Comparison of ENCODE assay signal across 1 cellular context in the genomic region with DNA sequence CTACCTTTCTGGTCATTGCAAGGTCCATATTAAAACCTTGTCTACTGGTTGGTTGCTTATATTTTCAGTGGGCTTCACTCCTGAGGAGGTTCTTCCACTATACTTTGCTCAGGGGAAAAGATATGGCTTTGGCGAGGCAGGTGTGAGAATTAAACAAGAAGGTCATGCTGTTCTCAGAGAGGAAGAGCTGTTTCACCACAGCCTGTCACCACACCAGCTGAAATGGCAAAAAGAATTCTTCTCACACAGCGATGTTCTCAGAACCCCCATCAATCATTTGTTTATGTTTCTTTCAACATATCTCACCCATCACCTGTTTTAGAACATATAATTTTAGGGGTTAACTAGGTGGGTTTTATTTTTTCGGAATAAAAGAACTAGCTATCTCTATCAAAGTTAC.
TF ChIP-seq lines count a peak whose summit lies in the region.

No MANE protein-coding gene starts in this region.

TF ChIP-seq in GM23338, 12 proteins besides CTCF, POLR2A, EP300 and RAD21 (continued from another document):
- TF ChIP-seq, protein P1, sequence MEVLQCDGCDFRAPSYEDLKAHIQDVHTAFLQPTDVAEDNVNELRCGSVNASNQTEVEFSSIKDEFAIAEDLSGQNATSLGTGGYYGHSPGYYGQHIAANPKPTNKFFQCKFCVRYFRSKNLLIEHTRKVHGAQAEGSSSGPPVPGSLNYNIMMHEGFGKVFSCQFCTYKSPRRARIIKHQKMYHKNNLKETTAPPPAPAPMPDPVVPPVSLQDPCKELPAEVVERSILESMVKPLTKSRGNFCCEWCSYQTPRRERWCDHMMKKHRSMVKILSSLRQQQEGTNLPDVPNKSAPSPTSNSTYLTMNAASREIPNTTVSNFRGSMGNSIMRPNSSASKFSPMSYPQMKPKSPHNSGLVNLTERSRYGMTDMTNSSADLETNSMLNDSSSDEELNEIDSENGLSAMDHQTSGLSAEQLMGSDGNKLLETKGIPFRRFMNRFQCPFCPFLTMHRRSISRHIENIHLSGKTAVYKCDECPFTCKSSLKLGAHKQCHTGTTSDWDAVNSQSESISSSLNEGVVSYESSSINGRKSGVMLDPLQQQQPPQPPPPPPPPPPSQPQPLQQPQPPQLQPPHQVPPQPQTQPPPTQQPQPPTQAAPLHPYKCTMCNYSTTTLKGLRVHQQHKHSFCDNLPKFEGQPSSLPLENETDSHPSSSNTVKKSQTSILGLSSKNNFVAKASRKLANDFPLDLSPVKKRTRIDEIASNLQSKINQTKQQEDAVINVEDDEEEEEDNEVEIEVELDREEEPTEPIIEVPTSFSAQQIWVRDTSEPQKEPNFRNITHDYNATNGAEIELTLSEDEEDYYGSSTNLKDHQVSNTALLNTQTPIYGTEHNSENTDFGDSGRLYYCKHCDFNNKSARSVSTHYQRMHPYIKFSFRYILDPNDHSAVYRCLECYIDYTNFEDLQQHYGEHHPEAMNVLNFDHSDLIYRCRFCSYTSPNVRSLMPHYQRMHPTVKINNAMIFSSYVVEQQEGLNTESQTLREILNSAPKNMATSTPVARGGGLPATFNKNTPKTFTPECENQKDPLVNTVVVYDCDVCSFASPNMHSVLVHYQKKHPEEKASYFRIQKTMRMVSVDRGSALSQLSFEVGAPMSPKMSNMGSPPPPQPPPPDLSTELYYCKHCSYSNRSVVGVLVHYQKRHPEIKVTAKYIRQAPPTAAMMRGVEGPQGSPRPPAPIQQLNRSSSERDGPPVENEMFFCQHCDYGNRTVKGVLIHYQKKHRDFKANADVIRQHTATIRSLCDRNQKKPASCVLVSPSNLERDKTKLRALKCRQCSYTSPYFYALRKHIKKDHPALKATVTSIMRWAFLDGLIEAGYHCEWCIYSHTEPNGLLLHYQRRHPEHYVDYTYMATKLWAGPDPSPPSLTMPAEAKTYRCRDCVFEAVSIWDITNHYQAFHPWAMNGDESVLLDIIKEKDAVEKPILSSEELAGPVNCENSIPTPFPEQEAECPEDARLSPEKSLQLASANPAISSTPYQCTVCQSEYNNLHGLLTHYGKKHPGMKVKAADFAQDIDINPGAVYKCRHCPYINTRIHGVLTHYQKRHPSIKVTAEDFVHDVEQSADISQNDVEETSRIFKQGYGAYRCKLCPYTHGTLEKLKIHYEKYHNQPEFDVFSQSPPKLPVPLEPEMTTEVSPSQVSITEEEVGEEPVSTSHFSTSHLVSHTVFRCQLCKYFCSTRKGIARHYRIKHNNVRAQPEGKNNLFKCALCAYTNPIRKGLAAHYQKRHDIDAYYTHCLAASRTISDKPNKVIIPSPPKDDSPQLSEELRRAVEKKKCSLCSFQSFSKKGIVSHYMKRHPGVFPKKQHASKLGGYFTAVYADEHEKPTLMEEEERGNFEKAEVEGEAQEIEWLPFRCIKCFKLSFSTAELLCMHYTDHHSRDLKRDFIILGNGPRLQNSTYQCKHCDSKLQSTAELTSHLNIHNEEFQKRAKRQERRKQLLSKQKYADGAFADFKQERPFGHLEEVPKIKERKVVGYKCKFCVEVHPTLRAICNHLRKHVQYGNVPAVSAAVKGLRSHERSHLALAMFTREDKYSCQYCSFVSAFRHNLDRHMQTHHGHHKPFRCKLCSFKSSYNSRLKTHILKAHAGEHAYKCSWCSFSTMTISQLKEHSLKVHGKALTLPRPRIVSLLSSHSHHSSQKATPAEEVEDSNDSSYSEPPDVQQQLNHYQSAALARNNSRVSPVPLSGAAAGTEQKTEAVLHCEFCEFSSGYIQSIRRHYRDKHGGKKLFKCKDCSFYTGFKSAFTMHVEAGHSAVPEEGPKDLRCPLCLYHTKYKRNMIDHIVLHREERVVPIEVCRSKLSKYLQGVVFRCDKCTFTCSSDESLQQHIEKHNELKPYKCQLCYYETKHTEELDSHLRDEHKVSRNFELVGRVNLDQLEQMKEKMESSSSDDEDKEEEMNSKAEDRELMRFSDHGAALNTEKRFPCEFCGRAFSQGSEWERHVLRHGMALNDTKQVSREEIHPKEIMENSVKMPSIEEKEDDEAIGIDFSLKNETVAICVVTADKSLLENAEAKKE (CRISPR knock-in tag; IDR thresholded peaks at IDR 0.05): no peak
- TF ChIP-seq POLR2AphosphoS5 (IDR thresholded peaks at IDR 0.05; ENCODE audit: low read depth): no peak
